Comparison of ENCODE assay signal across 19 cellular contexts in the genomic region with DNA sequence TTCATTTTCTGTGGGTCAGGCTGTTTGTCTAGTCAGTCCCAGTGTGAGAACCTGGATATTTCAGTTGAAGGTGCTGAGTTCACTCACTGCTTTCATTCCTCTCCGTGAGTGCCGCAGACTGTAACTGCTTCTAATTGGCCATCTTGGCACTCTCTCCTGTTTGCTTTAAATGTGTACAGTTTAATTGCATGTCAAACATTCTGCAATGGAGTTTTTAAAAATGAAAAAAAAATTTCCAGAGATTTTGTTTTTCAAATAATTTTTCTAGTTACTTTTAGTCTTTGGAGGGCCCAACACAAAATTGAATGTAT.
"Had no signal": no experiment of that assay in that cellular context is flagged by ENCODE, and none has a peak within 500 bp of the region (broad histone marks: within the 10 kb centered on the region; RNA-seq: fewer than 3 reads in every experiment).

No MANE protein-coding gene starts in this region.

- H3K36me3 ChIP-seq: neural progenitor cell, thoracic aorta had no signal

- H3K27me3 ChIP-seq: neural progenitor cell had no signal

- H3K4me3 Mint-ChIP-seq: activated CD4-positive, alpha-beta T cell treated with anti-CD3 and anti-CD28 coated beads, Interleukin-2, amount 10 ng/mL, durations not matched to agents 7 days and 5 days; activated CD8-positive, alpha-beta T cell treated with anti-CD3 and anti-CD28 coated beads, Interleukin-2, amount 10 ng/mL, durations not matched to agents 7 days and 5 days; activated naive CD4-positive, alpha-beta T cell treated with anti-CD3 and anti-CD28 coated beads for 36 hours; activated naive CD8-positive, alpha-beta T cell treated with anti-CD3 and anti-CD28 coated beads, Interleukin-2, amount 50 U/mL, for 24 hours; activated T-cell treated with anti-CD3 and anti-CD28 coated beads, Interleukin-2, amount 50 U/mL, for 24 hours; neural progenitor cell; stimulated activated effector memory CD8-positive, alpha-beta T cell treated with anti-CD3 and anti-CD28 coated beads, Interleukin-12 subunit alpha, Interleukin-12 subunit beta, amount 100 ng/mL, for 72 hours; T-helper 1 cell treated with Interleukin-12 subunit alpha and Interleukin-12 subunit beta and Interleukin-4 antibody, amounts not matched to agents 30 μg/mL and 1 μg/mL, for 36 hours had no signal

- H3K4me3 ChIP-seq: neural progenitor cell, smooth muscle cell, thoracic aorta had no signal

- H3K27ac Mint-ChIP-seq: activated CD4-positive, alpha-beta T cell treated with anti-CD3 and anti-CD28 coated beads, Interleukin-2, amount 10 ng/mL, durations not matched to agents 7 days and 5 days; activated CD8-positive, alpha-beta T cell treated with anti-CD3 and anti-CD28 coated beads, Interleukin-2, amount 10 ng/mL, durations not matched to agents 7 days and 5 days; activated naive CD4-positive, alpha-beta T cell treated with anti-CD3 and anti-CD28 coated beads for 36 hours; activated naive CD8-positive, alpha-beta T cell treated with anti-CD3 and anti-CD28 coated beads, Interleukin-2, amount 50 U/mL, for 24 hours; activated T-cell treated with anti-CD3 and anti-CD28 coated beads, Interleukin-2, amount 50 U/mL, for 24 hours; activated T-helper 2 cell treated with anti-CD3 and anti-CD28 coated beads, Interferon-gamma antibody, Interleukin-2, Interleukin-4, amounts not matched to agents 10 μg/mL and 5 μg/mL and 100 μg/mL, durations not matched to agents 14 hours and 24 hours and 36 hours; naive thymus-derived CD4-positive, alpha-beta T cell; neural progenitor cell; stimulated activated effector memory CD8-positive, alpha-beta T cell treated with anti-CD3 and anti-CD28 coated beads, Interleukin-12 subunit alpha, Interleukin-12 subunit beta, amount 100 ng/mL, for 72 hours; T-helper 1 cell treated with Interleukin-12 subunit alpha and Interleukin-12 subunit beta and Interleukin-4 antibody, amounts not matched to agents 30 μg/mL and 1 μg/mL, for 36 hours had no signal

- H3K27ac ChIP-seq: neural progenitor cell, parathyroid adenoma, thoracic aorta had no signal

- ATAC-seq: activated CD4-positive, CD25-positive, alpha-beta regulatory T cell treated with anti-CD3 and anti-CD28 coated beads, Interleukin-2, amount 50 U/mL, for 24 hours; activated CD8-positive, alpha-beta T cell treated with anti-CD3 and anti-CD28 coated beads, Interleukin-2, amount 10 ng/mL, durations not matched to agents 7 days and 5 days; activated naive CD8-positive, alpha-beta T cell treated with anti-CD3 and anti-CD28 coated beads, Interleukin-2, amount 50 U/mL, for 24 hours; naive thymus-derived CD4-positive, alpha-beta T cell; stimulated activated effector memory CD8-positive, alpha-beta T cell treated with anti-CD3 and anti-CD28 coated beads, Interleukin-12 subunit alpha, Interleukin-12 subunit beta, amount 100 ng/mL, for 72 hours had no signal

- H3K27me3 Mint-ChIP-seq: activated CD4-positive, alpha-beta T cell treated with anti-CD3 and anti-CD28 coated beads, Interleukin-2, amount 10 ng/mL, durations not matched to agents 7 days and 5 days; activated naive CD8-positive, alpha-beta T cell treated with anti-CD3 and anti-CD28 coated beads, Interleukin-2, amount 50 U/mL, for 24 hours; activated T-cell treated with anti-CD3 and anti-CD28 coated beads, Interleukin-2, amount 50 U/mL, for 24 hours; naive thymus-derived CD4-positive, alpha-beta T cell had no signal

- H3K4me1 ChIP-seq: parathyroid adenoma had no signal

- DNase-seq: activated CD4-positive, alpha-beta T cell treated with anti-CD3 and anti-CD28 coated beads, Interleukin-2, amount 10 ng/mL, durations not matched to agents 7 days and 5 days; activated CD8-positive, alpha-beta T cell treated with anti-CD3 and anti-CD28 coated beads, Interleukin-2, amount 10 ng/mL, durations not matched to agents 7 days and 5 days; activated naive CD4-positive, alpha-beta T cell treated with anti-CD3 and anti-CD28 coated beads for 36 hours; activated naive CD8-positive, alpha-beta T cell treated with anti-CD3 and anti-CD28 coated beads, Interleukin-2, amount 50 U/mL, for 24 hours; activated T-cell treated with anti-CD3 and anti-CD28 coated beads, Interleukin-2, amount 50 U/mL, for 24 hours; aorta; cortex of kidney; hypothalamus; islet precursor cell; naive thymus-derived CD4-positive, alpha-beta T cell; stimulated activated CD4-positive, alpha-beta T cell treated with anti-CD3 and anti-CD28 coated beads, Interleukin-4, amount 100 ng/mL, for 24 hours had no signal
